15 cellular contexts compared by ENCODE assay signal in the genomic region with DNA sequence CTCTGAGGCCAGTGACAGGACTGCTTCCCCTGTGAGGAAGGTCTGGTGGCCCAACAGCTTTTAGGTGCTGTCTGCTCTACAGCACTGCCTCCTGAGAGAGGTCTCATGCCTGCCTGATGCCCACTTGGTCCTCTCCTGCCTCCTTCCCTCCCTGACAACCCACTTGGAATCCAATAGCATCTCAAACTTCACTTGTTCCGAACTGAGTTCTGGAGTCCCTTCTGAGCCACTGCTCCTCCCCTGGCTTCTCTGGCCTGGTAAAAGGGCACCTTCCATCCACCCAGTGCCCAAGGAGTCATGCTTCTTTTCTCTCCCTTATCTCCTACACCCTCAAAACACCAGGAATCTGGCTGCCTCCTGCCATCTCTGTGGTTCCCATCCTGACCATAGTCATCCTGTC. TPM values are rescaled to one million over a fixed set of nuclear protein-coding genes. Genes with fewer than 3 reads are reported as not detected.
DNase-seq lines count a peak whose midpoint lies in the region; ATAC-seq and TF ChIP-seq lines count a peak whose summit lies in the region.
"Had no signal": no experiment of that assay in that cellular context is flagged by ENCODE, and none has a peak within 500 bp of the region (broad histone marks: within the 10 kb centered on the region; RNA-seq: fewer than 3 reads in every experiment).

No MANE protein-coding gene starts in this region.

- POLR2A ChIA-PET in RWPE1 (lab: Yijun Ruan, JAX; ENCODE audit: low non-redundant PET): interaction anchor here (0.6 kb wide), 1 partner anchor 22 kb away, joined by 6 read pairs; no protein-coding TSS in a partner anchor

- H3K27ac ChIP-seq in RWPE1 (peak overlapping the region; percentile 87), endodermal cell (ENCODE audit: low read depth, low read length) (no peak overlapping the region)

- no peak for DNase-seq in activated T-cell treated with anti-CD3 and anti-CD28 coated beads, Interleukin-2, amount 50 U/mL, for 4 hours
- DNase-seq in activated T-cell treated with anti-CD3 and anti-CD28 coated beads, Interleukin-2, amount 50 U/mL, for 1 hour: no peak
- DNase-seq in RWPE1 (ENCODE audit: low spot score) (no peak), endodermal cell (no peak), DMS 273 treated with DMSO at 0.1 percent for 48 hours (lab: John Stamatoyannopoulos, UW) (no peak), KBM-7 (no peak)
- DNase-seq: GOT3, head of caudate nucleus, NCI-H1092 treated with DMSO at 0.1 percent for 48 hours, NCI-H345, occipital lobe, T-helper 9 cell, uterus had no signal

- no peaks in the 10 kb centered on the region for H3K36me3 Mint-ChIP-seq in activated T-cell treated with anti-CD3 and anti-CD28 coated beads, Interleukin-2, amount 50 U/mL, for 4 hours (ENCODE audit: insufficient read depth)
- peaks cover 13% of the 10 kb centered on the region for H3K36me3 Mint-ChIP-seq in endodermal cell (ENCODE audit: low read depth)

- H3K4me1 ChIP-seq in endodermal cell (ENCODE audit: control insufficient read depth, insufficient read depth, low read length) (peaks cover 4% of the 10 kb centered on the region), skeletal muscle satellite cell (ENCODE audit: control insufficient read depth, insufficient read depth, low read length) (peaks cover 28% of the 10 kb centered on the region)

- no peak for ATAC-seq in activated T-cell treated with anti-CD3 and anti-CD28 coated beads, Interleukin-2, amount 50 U/mL, for 4 hours
- no peak for ATAC-seq in GM18519 (IDR thresholded peaks at IDR 0.05; ENCODE audit: low FRiP score, unreplicated experiment)

- peak overlapping the region; percentile 88 for H3K4me3 Mint-ChIP-seq in activated T-cell treated with anti-CD3 and anti-CD28 coated beads, Interleukin-2, amount 50 U/mL, for 4 hours
- H3K4me3 Mint-ChIP-seq in endodermal cell: peak overlapping the region; percentile 81

- no peaks in the 10 kb centered on the region for H3K36me3 ChIP-seq in endodermal cell (ENCODE audit: control insufficient read depth, insufficient read depth, low read length)
- peaks cover 4% of the 10 kb centered on the region for H3K36me3 ChIP-seq in skeletal muscle satellite cell (ENCODE audit: insufficient read depth, low read length)
- H3K36me3 ChIP-seq: uterus had no signal

- peak overlapping the region; percentile 52 for H3K4me2 ChIP-seq in skeletal muscle satellite cell (ENCODE audit: low read length)

- no peaks in the 10 kb centered on the region for H3K27me3 Mint-ChIP-seq in activated T-cell treated with anti-CD3 and anti-CD28 coated beads, Interleukin-2, amount 50 U/mL, for 4 hours (ENCODE audit: low read depth)
- no peaks in the 10 kb centered on the region for H3K27me3 Mint-ChIP-seq in endodermal cell (ENCODE audit: insufficient read depth)

- 83 to 100% methylated on average over 1 of the region's 1 CpG for WGBS in endodermal cell (ENCODE audit: insufficient coverage in 1 of 2, insufficient read length in 1 of 2), 2 experiments

- H3K9me3 ChIP-seq in endodermal cell (ENCODE audit: control insufficient read depth, low read length): no peaks in the 10 kb centered on the region
- H3K9me3 ChIP-seq in skeletal muscle satellite cell (replicated peaks; ENCODE audit: low read length): no peaks in the 10 kb centered on the region
- H3K9me3 ChIP-seq: uterus had no signal

- CTCF ChIA-PET in RWPE1 (lab: Yijun Ruan, JAX): no interaction called here

- TF ChIP-seq CTCF in RWPE1 (conservative IDR thresholded peaks at IDR 0.05; ENCODE audit: low read depth) (no peak), endodermal cell (conservative IDR thresholded peaks at IDR 0.05) (no peak)

- no peaks in the 10 kb centered on the region for H3K9me3 Mint-ChIP-seq in activated T-cell treated with anti-CD3 and anti-CD28 coated beads, Interleukin-2, amount 50 U/mL, for 4 hours
- no peaks in the 10 kb centered on the region for H3K9me3 Mint-ChIP-seq in endodermal cell

- no peaks in the 10 kb centered on the region for H3K27me3 ChIP-seq in endodermal cell (ENCODE audit: control insufficient read depth, insufficient read depth, low read length, poor library complexity, severe bottlenecking)
- H3K27me3 ChIP-seq in skeletal muscle satellite cell (ENCODE audit: control insufficient read depth, insufficient read depth, low read length): no peaks in the 10 kb centered on the region
- H3K27me3 ChIP-seq: uterus had no signal

- H3K4me3 ChIP-seq in endodermal cell (ENCODE audit: low read length): no peak overlapping the region
- H3K4me3 ChIP-seq in skeletal muscle satellite cell (ENCODE audit: low read length): no peak overlapping the region
- H3K4me3 ChIP-seq: uterus had no signal

- in situ Hi-C loops in KBM-7 (cut with MboI; ENCODE audit: low pct_unique_long_range_greater_than_20kb, low sequenced_read_pairs): no loop called here

- no peak overlapping the region for H3K9ac ChIP-seq in endodermal cell (ENCODE audit: extremely low read depth, low read length, poor library complexity, severe bottlenecking)
- peak overlapping the region; percentile 38 for H3K9ac ChIP-seq in skeletal muscle satellite cell (ENCODE audit: low read depth, low read length)

- no peak overlapping the region for H3K27ac Mint-ChIP-seq in endodermal cell

- H3K4me1 Mint-ChIP-seq in activated T-cell treated with anti-CD3 and anti-CD28 coated beads, Interleukin-2, amount 50 U/mL, for 4 hours (ENCODE audit: low read depth): peaks cover 23% of the 10 kb centered on the region
- peaks cover 5% of the 10 kb centered on the region for H3K4me1 Mint-ChIP-seq in endodermal cell

RNA-seq across cellular contexts. Expression of a gene that starts 1.9 kb away (rescaled TPM):
- 10 to 100 TPM; 25.5 to 26.2 (median 25.6) TPM for total RNA-seq in activated T-cell treated with anti-CD3 and anti-CD28 coated beads, Interleukin-2, amount 50 U/mL, for 4 hours
- total RNA-seq in endodermal cell: 10 to 100 TPM; 43.1 to 43.2 TPM
- polyA plus RNA-seq in endodermal cell (2013, experiment 1 of 2): 17.0 TPM
- polyA plus RNA-seq in endodermal cell (2013, experiment 2 of 2): 16.9 TPM
- total RNA-seq in skeletal muscle satellite cell (2012; rRNA removed): 22.7 and 24.6 TPM in 2 replicates

RNA-seq across cellular contexts. Expression of a gene that starts 28.2 kb away (rescaled TPM):
- 10 to 100 TPM; 14.2 to 17.3 (median 14.7) TPM for total RNA-seq in activated T-cell treated with anti-CD3 and anti-CD28 coated beads, Interleukin-2, amount 50 U/mL, for 4 hours
- 1 to 10 TPM; 5.1 to 6.1 TPM for total RNA-seq in endodermal cell
- 4.1 TPM for polyA plus RNA-seq in endodermal cell (2013, experiment 1 of 2)
- 3.8 TPM for polyA plus RNA-seq in endodermal cell (2013, experiment 2 of 2)
- 20.5 and 22.1 TPM in 2 replicates for total RNA-seq in skeletal muscle satellite cell (2012; rRNA removed)

RNA-seq across cellular contexts. Expression of a gene that starts 40.6 kb away (rescaled TPM):
- 10 to 100 TPM; 32.9 to 37.3 (median 34.1) TPM for total RNA-seq in activated T-cell treated with anti-CD3 and anti-CD28 coated beads, Interleukin-2, amount 50 U/mL, for 4 hours
- total RNA-seq in endodermal cell: 10 to 100 TPM; 57.6 to 66.5 TPM
- 37.8 TPM for polyA plus RNA-seq in endodermal cell (2013, experiment 1 of 2)
- polyA plus RNA-seq in endodermal cell (2013, experiment 2 of 2): 35.1 TPM
- total RNA-seq in skeletal muscle satellite cell (2012; rRNA removed): 40.6 and 42.3 TPM in 2 replicates

RNA-seq across cellular contexts. Expression of a gene that starts 52.5 kb away (rescaled TPM):
- total RNA-seq in activated T-cell treated with anti-CD3 and anti-CD28 coated beads, Interleukin-2, amount 50 U/mL, for 4 hours: 10 to 100 TPM; 32.8 to 40.8 (median 34.7) TPM
- total RNA-seq in endodermal cell: 10 to 100 TPM; 25.7 to 33.6 TPM
- 52.9 TPM for polyA plus RNA-seq in endodermal cell (2013, experiment 1 of 2)
- 52.3 TPM for polyA plus RNA-seq in endodermal cell (2013, experiment 2 of 2)
- total RNA-seq in skeletal muscle satellite cell (2012; rRNA removed): 26.6 and 32.2 TPM in 2 replicates
